8 cellular contexts compared by ENCODE assay signal in genomic region chr16:85750021-85750826, GRCh38. TPM values are rescaled to one million over a fixed set of nuclear protein-coding genes. Genes with fewer than 3 reads are reported as not detected.
DNase-seq lines count a peak whose midpoint lies in the region; ATAC-seq and TF ChIP-seq lines count a peak whose summit lies in the region.

No MANE protein-coding gene starts in this region.

- no peaks in the 10 kb centered on the region for H3K79me2 ChIP-seq in smooth muscle cell (ENCODE audit: low read depth)

- ATAC-seq in HG02884 (IDR thresholded peaks at IDR 0.05; ENCODE audit: unreplicated experiment), result no peak

- H4K20me1 ChIP-seq in smooth muscle cell (ENCODE audit: low read depth), result no peaks in the 10 kb centered on the region

- H3K36me3 ChIP-seq in smooth muscle cell (ENCODE audit: low read depth), result no peaks in the 10 kb centered on the region

- H3K4me3 ChIP-seq in GM08714 (ENCODE audit: low read length), result peak overlapping the region; percentile 56; the same call in 1 of the 2 replicates
- peak overlapping the region; percentile 47 for H3K4me3 ChIP-seq in iPS-11a (ENCODE audit: low read depth, low read length)
- H3K4me3 ChIP-seq in smooth muscle cell, result peak overlapping the region; percentile 63

- no peaks in the 10 kb centered on the region for H3K9me3 Mint-ChIP-seq in activated naive CD8-positive, alpha-beta T cell (ENCODE audit: low read depth)

- peaks cover 12% of the 10 kb centered on the region for H3K4me1 Mint-ChIP-seq in activated naive CD8-positive, alpha-beta T cell (ENCODE audit: low read depth)

- H3K36me3 Mint-ChIP-seq in activated naive CD8-positive, alpha-beta T cell, result no peaks in the 10 kb centered on the region

- peak overlapping the region; percentile 89 for H3K4me3 Mint-ChIP-seq in activated naive CD8-positive, alpha-beta T cell

- H2AFZ ChIP-seq in smooth muscle cell (ENCODE audit: low read depth), result peak overlapping the region; percentile 79

- WGBS in smooth muscle cell (ENCODE audit: low lambda C conversion rate), result 3% methylated on average over 45 of the region's 56 CpGs

- peaks cover 31% of the 10 kb centered on the region for H3K4me1 ChIP-seq in smooth muscle cell (ENCODE audit: low read depth)

- no peak overlapping the region for H3K9ac ChIP-seq in smooth muscle cell (ENCODE audit: low read depth)

- H3K27ac ChIP-seq in smooth muscle cell (ENCODE audit: low read depth), result no peak overlapping the region

- no peaks in the 10 kb centered on the region for H3K27me3 Mint-ChIP-seq in activated naive CD8-positive, alpha-beta T cell

- TF ChIP-seq CTCF in smooth muscle cell (IDR thresholded peaks at IDR 0.05; ENCODE audit: borderline replicate concordance, insufficient read depth, poor library complexity, severe bottlenecking), result no peak

- in situ Hi-C loops in KBM-7 (cut with MboI; ENCODE audit: low pct_unique_long_range_greater_than_20kb, low sequenced_read_pairs), result no loop called here

- H3K4me2 ChIP-seq in smooth muscle cell, result peak overlapping the region; percentile 99

- peaks cover 26% of the 10 kb centered on the region for H3K27me3 ChIP-seq in smooth muscle cell (ENCODE audit: low read depth)

- no peaks in the 10 kb centered on the region for H3K9me3 ChIP-seq in smooth muscle cell (replicated peaks; ENCODE audit: low read depth)

- no peak overlapping the region for H3K27ac Mint-ChIP-seq in activated naive CD8-positive, alpha-beta T cell

- no peaks in the 10 kb centered on the region for H3F3A ChIP-seq in smooth muscle cell (ENCODE audit: low read depth)

- peak; percentile 52 for DNase-seq in KBM-7
- no peak for DNase-seq in smooth muscle cell (lab: John Stamatoyannopoulos, UW; ENCODE audit: unreplicated experiment)
- no peak for DNase-seq in GDM1 (lab: John Stamatoyannopoulos, UW)
- no peak for DNase-seq in SKM-1 treated with dmso at 0.1 percent for 144 hours (lab: John Stamatoyannopoulos, UW; ENCODE audit: unreplicated experiment)

RNA-seq across cellular contexts. Expression of gene C16orf74, which starts 0.7 kb away (rescaled TPM):
- 0.31 and 1.8 TPM in 2 replicates for total RNA-seq in smooth muscle cell
- 1.7 and 5.2 TPM in 2 replicates for polyA plus RNA-seq in smooth muscle cell

RNA-seq across cellular contexts. Expression of gene EMC8, which starts 49.1 kb away (rescaled TPM):
- total RNA-seq in smooth muscle cell, result 32.8 and 40.4 TPM in 2 replicates
- 40.9 and 49.2 TPM in 2 replicates for polyA plus RNA-seq in smooth muscle cell

RNA-seq across cellular contexts. Expression of gene COX4I1, which starts 49.3 kb away (rescaled TPM):
- total RNA-seq in smooth muscle cell, result 342 and 349 TPM in 2 replicates
- 586 and 612 TPM in 2 replicates for polyA plus RNA-seq in smooth muscle cell
